11 cellular contexts compared by ENCODE assay signal in genomic region chr11:27184458-27185312, GRCh38.
DNase-seq lines count a peak whose midpoint lies in the region; ATAC-seq, FAIRE-seq and TF ChIP-seq lines count a peak whose summit lies in the region.
"Had no signal": no experiment of that assay in that cellular context is flagged by ENCODE, and none has a peak within 500 bp of the region (broad histone marks: within the 10 kb centered on the region; RNA-seq: fewer than 3 reads in every experiment).

No MANE protein-coding gene starts in this region.

- peaks cover 14% of the 10 kb centered on the region for H3K4me1 Mint-ChIP-seq in WTC11
- no peaks in the 10 kb centered on the region for H3K4me1 Mint-ChIP-seq in activated T-helper 17 cell treated with anti-CD3 and anti-CD28 coated beads, Interleukin-2, amount 50 U/mL, for 72 hours

- no peaks in the 10 kb centered on the region for H3K36me3 ChIP-seq in mucosa of stomach (ENCODE audit: control insufficient read depth, insufficient read depth, low read length)
- H3K36me3 ChIP-seq: BE2C had no signal

- peaks cover 38% of the 10 kb centered on the region for H3K4me1 ChIP-seq in mucosa of stomach (ENCODE audit: control insufficient read depth, insufficient read depth, low read length)
- H3K4me1 ChIP-seq: BE2C had no signal

- DNase-seq in GM12891 (ENCODE audit: insufficient read length, low spot score), result no peak
- no peak for DNase-seq in WTC11 (ENCODE audit: low spot score)
- no peak for DNase-seq in dedifferentiated amniotic fluid mesenchymal stem cell (ENCODE audit: extremely low spot score)
- DNase-seq in UCSD-AML1 (lab: John Stamatoyannopoulos, UW; ENCODE audit: unreplicated experiment), result no peak

- 0 out of 2 replicates have a peak, but pooled peaks cover 5% of the 10 kb centered on the region for H3K36me3 Mint-ChIP-seq in WTC11
- no peaks in the 10 kb centered on the region for H3K36me3 Mint-ChIP-seq in activated T-helper 17 cell treated with anti-CD3 and anti-CD28 coated beads, Interleukin-2, amount 50 U/mL, for 72 hours (ENCODE audit: low read depth)

- ATAC-seq in GM21723 (IDR thresholded peaks at IDR 0.05; ENCODE audit: unreplicated experiment) (peak; percentile 14), WTC11 (peak; percentile 26; the same call in 1 of the 2 replicates), GM21786 (IDR thresholded peaks at IDR 0.05; ENCODE audit: unreplicated experiment) (no peak)
- no peak for ATAC-seq in activated T-helper 17 cell treated with anti-CD3 and anti-CD28 coated beads, Interleukin-2, amount 50 U/mL, for 72 hours (replicated peaks)

- H3K4me3 Mint-ChIP-seq in WTC11, result no peak overlapping the region
- H3K4me3 Mint-ChIP-seq in activated T-helper 17 cell treated with anti-CD3 and anti-CD28 coated beads, Interleukin-2, amount 50 U/mL, for 72 hours, result no peak overlapping the region

- CTCF ChIA-PET in WTC11 (lab: Charles Lee), result interaction anchor here (0.5 to 5.6 kb wide), 23 partner anchors 10 to 315 kb away, joined by 3 to 60 read pairs (median 3); partner anchors contain the start of genes CCDC34 and LGR4

- POLR2A ChIA-PET in WTC11 (lab: Charles Lee), result interaction anchor here (0.6 kb wide), 1 partner anchor 851 kb away, joined by 4 read pairs; no protein-coding TSS in a partner anchor

- H3K9me3 Mint-ChIP-seq in WTC11, result peaks cover 5% of the 10 kb centered on the region; the same call in 1 of the 2 replicates
- H3K9me3 Mint-ChIP-seq in activated T-helper 17 cell treated with anti-CD3 and anti-CD28 coated beads, Interleukin-2, amount 50 U/mL, for 72 hours, result no peaks in the 10 kb centered on the region

- no peak for TF ChIP-seq CTCF in WTC11 (IDR thresholded peaks at IDR 0.05)

- TF ChIP-seq POLR2A in GM12891 (IDR thresholded peaks at IDR 0.05; ENCODE audit: low read depth, low read length), result no peak

- peak overlapping the region; percentile 39; the same call in 1 of the 2 replicates for H3K27ac Mint-ChIP-seq in WTC11
- H3K27ac Mint-ChIP-seq in activated T-helper 17 cell treated with anti-CD3 and anti-CD28 coated beads, Interleukin-2, amount 50 U/mL, for 72 hours, result no peak overlapping the region

- no peak for FAIRE-seq in GM12891 (lab: Jason Lieb, UNC)
- FAIRE-seq: colon had no signal

- H3K9me3 ChIP-seq in mucosa of stomach (ENCODE audit: control insufficient read depth, low read length), result no peaks in the 10 kb centered on the region
- H3K9me3 ChIP-seq: BE2C had no signal

- peak overlapping the region; percentile 12 for H3K9ac ChIP-seq in mucosa of stomach (ENCODE audit: low read length)

- no peaks in the 10 kb centered on the region for H3K27me3 Mint-ChIP-seq in WTC11 (ENCODE audit: low read depth)
- H3K27me3 Mint-ChIP-seq in activated T-helper 17 cell treated with anti-CD3 and anti-CD28 coated beads, Interleukin-2, amount 50 U/mL, for 72 hours, result peaks cover 19% of the 10 kb centered on the region

- no peak overlapping the region for H3K4me3 ChIP-seq in mucosa of stomach (ENCODE audit: low read length)
- H3K4me3 ChIP-seq: SK-N-MC had no signal

- H3K27me3 ChIP-seq in mucosa of stomach (ENCODE audit: control insufficient read depth, insufficient read depth, low read length), result no peaks in the 10 kb centered on the region
- H3K27me3 ChIP-seq: BE2C had no signal

TF ChIP-seq in GM12891, 5 proteins besides CTCF, POLR2A, EP300 and RAD21:
- TF ChIP-seq TAF1 (IDR thresholded peaks at IDR 0.05; ENCODE audit: low read depth, low read length) (no peak), SPI1 (IDR thresholded peaks at IDR 0.05; ENCODE audit: low read depth, low read length) (peak; percentile 36)

TF ChIP-seq in WTC11, 78 proteins besides CTCF, POLR2A, EP300 and RAD21:
- no peak for TF ChIP-seq SOX15 (CRISPR knock-in tag; IDR thresholded peaks at IDR 0.05)
- no peak for TF ChIP-seq ZBTB21 (CRISPR knock-in tag; IDR thresholded peaks at IDR 0.05; ENCODE audit: borderline replicate concordance)
- TF ChIP-seq IRF2 (CRISPR knock-in tag; IDR thresholded peaks at IDR 0.05; ENCODE audit: borderline replicate concordance, low read depth), result no peak
- TF ChIP-seq, protein P1, sequence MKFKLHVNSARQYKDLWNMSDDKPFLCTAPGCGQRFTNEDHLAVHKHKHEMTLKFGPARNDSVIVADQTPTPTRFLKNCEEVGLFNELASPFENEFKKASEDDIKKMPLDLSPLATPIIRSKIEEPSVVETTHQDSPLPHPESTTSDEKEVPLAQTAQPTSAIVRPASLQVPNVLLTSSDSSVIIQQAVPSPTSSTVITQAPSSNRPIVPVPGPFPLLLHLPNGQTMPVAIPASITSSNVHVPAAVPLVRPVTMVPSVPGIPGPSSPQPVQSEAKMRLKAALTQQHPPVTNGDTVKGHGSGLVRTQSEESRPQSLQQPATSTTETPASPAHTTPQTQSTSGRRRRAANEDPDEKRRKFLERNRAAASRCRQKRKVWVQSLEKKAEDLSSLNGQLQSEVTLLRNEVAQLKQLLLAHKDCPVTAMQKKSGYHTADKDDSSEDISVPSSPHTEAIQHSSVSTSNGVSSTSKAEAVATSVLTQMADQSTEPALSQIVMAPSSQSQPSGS (CRISPR knock-in tag; IDR thresholded peaks at IDR 0.05; ENCODE audit: borderline replicate concordance, low read depth), result no peak
- no peak for TF ChIP-seq GABPB1 (CRISPR knock-in tag; IDR thresholded peaks at IDR 0.05)
- TF ChIP-seq E2F4 (CRISPR knock-in tag; IDR thresholded peaks at IDR 0.05; ENCODE audit: borderline replicate concordance, low read depth), result no peak
- TF ChIP-seq NFE2L1 (CRISPR knock-in tag; IDR thresholded peaks at IDR 0.05), result no peak
- no peak for TF ChIP-seq FOXJ3 (CRISPR knock-in tag; IDR thresholded peaks at IDR 0.05; ENCODE audit: borderline replicate concordance)
- TF ChIP-seq, protein P2, sequence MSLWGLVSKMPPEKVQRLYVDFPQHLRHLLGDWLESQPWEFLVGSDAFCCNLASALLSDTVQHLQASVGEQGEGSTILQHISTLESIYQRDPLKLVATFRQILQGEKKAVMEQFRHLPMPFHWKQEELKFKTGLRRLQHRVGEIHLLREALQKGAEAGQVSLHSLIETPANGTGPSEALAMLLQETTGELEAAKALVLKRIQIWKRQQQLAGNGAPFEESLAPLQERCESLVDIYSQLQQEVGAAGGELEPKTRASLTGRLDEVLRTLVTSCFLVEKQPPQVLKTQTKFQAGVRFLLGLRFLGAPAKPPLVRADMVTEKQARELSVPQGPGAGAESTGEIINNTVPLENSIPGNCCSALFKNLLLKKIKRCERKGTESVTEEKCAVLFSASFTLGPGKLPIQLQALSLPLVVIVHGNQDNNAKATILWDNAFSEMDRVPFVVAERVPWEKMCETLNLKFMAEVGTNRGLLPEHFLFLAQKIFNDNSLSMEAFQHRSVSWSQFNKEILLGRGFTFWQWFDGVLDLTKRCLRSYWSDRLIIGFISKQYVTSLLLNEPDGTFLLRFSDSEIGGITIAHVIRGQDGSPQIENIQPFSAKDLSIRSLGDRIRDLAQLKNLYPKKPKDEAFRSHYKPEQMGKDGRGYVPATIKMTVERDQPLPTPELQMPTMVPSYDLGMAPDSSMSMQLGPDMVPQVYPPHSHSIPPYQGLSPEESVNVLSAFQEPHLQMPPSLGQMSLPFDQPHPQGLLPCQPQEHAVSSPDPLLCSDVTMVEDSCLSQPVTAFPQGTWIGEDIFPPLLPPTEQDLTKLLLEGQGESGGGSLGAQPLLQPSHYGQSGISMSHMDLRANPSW (CRISPR knock-in tag; conservative IDR thresholded peaks at IDR 0.05; ENCODE audit: low read depth), result no peak
- no peak for TF ChIP-seq OVOL2 (CRISPR knock-in tag; IDR thresholded peaks at IDR 0.05; ENCODE audit: borderline replicate concordance)
- no peak for TF ChIP-seq CREB1 (CRISPR knock-in tag; IDR thresholded peaks at IDR 0.05)

Comparison
In these comparisons a context has a peak if more than half of its experiments do, and no peak if none do; other contexts are left out.
1. ATAC-seq: peak in GM21723 (single experiment) and WTC11 (single experiment); none in GM21786 (single experiment) and activated T-helper 17 cell treated with anti-CD3 and anti-CD28 coated beads, Interleukin-2, amount 50 U/mL, for 72 hours (single experiment).